ENCODE assay signal across 24 cellular contexts in the genomic region with DNA sequence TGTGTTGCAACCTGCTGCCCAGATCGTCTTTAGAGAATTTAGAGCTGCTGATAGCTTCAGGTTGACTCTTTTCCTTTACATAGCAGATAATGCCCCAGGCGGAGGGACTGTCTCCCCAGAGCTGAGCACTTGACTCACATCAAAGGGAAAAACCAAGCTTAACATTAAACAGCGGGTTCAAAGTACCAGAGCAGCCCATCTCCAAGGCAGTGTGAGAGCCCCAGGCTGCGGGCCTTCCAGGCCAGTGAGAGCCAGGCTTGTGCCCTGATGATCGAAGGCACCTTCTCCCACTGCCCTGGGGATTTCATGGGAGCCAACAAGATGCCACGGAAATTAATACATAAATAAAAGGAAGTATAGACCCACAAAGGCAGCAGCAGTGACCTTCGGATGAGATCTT.
"Had no signal": no experiment of that assay in that cellular context is flagged by ENCODE, and none has a peak within 500 bp of the region (broad histone marks: within the 10 kb centered on the region; RNA-seq: fewer than 3 reads in every experiment).

No MANE protein-coding gene starts in this region.

- H3K36me3 Mint-ChIP-seq: activated CD4-positive, alpha-beta memory T cell treated with anti-CD3 and anti-CD28 coated beads for 36 hours; activated naive CD4-positive, alpha-beta T cell treated with anti-CD3 and anti-CD28 coated beads, Interleukin-2, amount 50 U/mL, for 72 hours; natural killer cell; neural progenitor cell had no signal

- H3K4me1 ChIP-seq: gastroesophageal sphincter, lower lobe of right lung, neural progenitor cell, testis, transverse colon had no signal

- H3K9ac ChIP-seq: neural progenitor cell had no signal

- H3K4me1 Mint-ChIP-seq: activated CD4-positive, alpha-beta T cell treated with anti-CD3 and anti-CD28 coated beads, Interleukin-2, amount 10 ng/mL, durations not matched to agents 24 days and 14 days; activated T-helper 17 cell treated with anti-CD3 and anti-CD28 coated beads, Interleukin-2, amount 50 U/mL, for 72 hours; natural killer cell had no signal

- H3K27me3 ChIP-seq: gastroesophageal sphincter, testis, transverse colon had no signal

- H3K27ac ChIP-seq: gastroesophageal sphincter, lower lobe of right lung, neural progenitor cell, testis, transverse colon, WERI-Rb-1 had no signal

- H3K27ac Mint-ChIP-seq: activated CD4-positive, alpha-beta memory T cell treated with anti-CD3 and anti-CD28 coated beads for 36 hours; activated CD4-positive, alpha-beta T cell treated with anti-CD3 and anti-CD28 coated beads, Interleukin-2, amount 10 ng/mL, durations not matched to agents 24 days and 14 days; activated naive CD4-positive, alpha-beta T cell treated with anti-CD3 and anti-CD28 coated beads, Interleukin-2, amount 50 U/mL, for 72 hours; activated T-helper 17 cell treated with anti-CD3 and anti-CD28 coated beads, Interleukin-2, amount 50 U/mL, for 72 hours; natural killer cell; neural progenitor cell had no signal

- ATAC-seq: activated CD4-positive, CD25-positive, alpha-beta regulatory T cell treated with anti-CD3 and anti-CD28 coated beads, Interleukin-2, amount 50 U/mL, for 24 hours; activated naive CD4-positive, alpha-beta T cell treated with anti-CD3 and anti-CD28 coated beads, Interleukin-2, amount 50 U/mL, for 72 hours; activated T-cell treated with anti-CD3 and anti-CD28 coated beads, Interleukin-2, amount 50 U/mL, for 4 hours; activated T-helper 17 cell treated with anti-CD3 and anti-CD28 coated beads, Interleukin-2, amount 50 U/mL, for 72 hours; gastroesophageal sphincter; left colon; lower lobe of right lung; natural killer cell; stimulated activated naive CD8-positive, alpha-beta T cell treated with anti-CD3 and anti-CD28 coated beads, Interleukin-15, Interleukin-2, amounts not matched to agents 100 U/mL and 50 U/mL, for 24 hours had no signal

- H3K4me2 ChIP-seq: neural progenitor cell had no signal

- H3K4me3 Mint-ChIP-seq: activated CD4-positive, alpha-beta memory T cell treated with anti-CD3 and anti-CD28 coated beads for 36 hours; activated CD4-positive, alpha-beta T cell treated with anti-CD3 and anti-CD28 coated beads, Interleukin-2, amount 10 ng/mL, durations not matched to agents 24 days and 14 days; activated T-cell treated with anti-CD3 and anti-CD28 coated beads, Interleukin-2, amount 50 U/mL, for 4 hours; activated T-helper 17 cell treated with anti-CD3 and anti-CD28 coated beads, Interleukin-2, amount 50 U/mL, for 72 hours; natural killer cell; neural progenitor cell had no signal

- DNase-seq: activated CD4-positive, alpha-beta memory T cell treated with anti-CD3 and anti-CD28 coated beads for 36 hours; activated CD4-positive, alpha-beta T cell treated with anti-CD3 and anti-CD28 coated beads, Interleukin-2, amount 10 ng/mL, durations not matched to agents 24 days and 14 days; activated gamma-delta T cell treated with Interleukin-2 at 50 U/mL for 16 hours; activated T-cell treated with anti-CD3 and anti-CD28 coated beads, Interleukin-2, amount 50 U/mL, for 4 hours; effector memory CD4-positive, alpha-beta T cell; erythroblast; hippocampal formation; kidney; left colon; lower lobe of right lung; mesendoderm; natural killer cell; occipital lobe; right cardiac atrium; stimulated activated CD4-positive, alpha-beta T cell treated with anti-CD3 and anti-CD28 coated beads, Interleukin-2, amount 100 ng/mL, for 48 hours; stimulated activated naive CD8-positive, alpha-beta T cell treated with anti-CD3 and anti-CD28 coated beads, Interleukin-15, Interleukin-2, amounts not matched to agents 100 U/mL and 50 U/mL, for 24 hours; testis; transverse colon; WERI-Rb-1 had no signal

- H3K9me3 ChIP-seq: gastroesophageal sphincter, lower lobe of right lung, testis, transverse colon had no signal

- H3K36me3 ChIP-seq: gastroesophageal sphincter, lower lobe of right lung, neural progenitor cell, transverse colon, WERI-Rb-1 had no signal

- H3K9me3 Mint-ChIP-seq: activated CD4-positive, alpha-beta memory T cell treated with anti-CD3 and anti-CD28 coated beads for 36 hours; activated CD4-positive, alpha-beta T cell treated with anti-CD3 and anti-CD28 coated beads, Interleukin-2, amount 10 ng/mL, durations not matched to agents 24 days and 14 days; activated naive CD4-positive, alpha-beta T cell treated with anti-CD3 and anti-CD28 coated beads, Interleukin-2, amount 50 U/mL, for 72 hours; activated T-cell treated with anti-CD3 and anti-CD28 coated beads, Interleukin-2, amount 50 U/mL, for 4 hours; activated T-helper 17 cell treated with anti-CD3 and anti-CD28 coated beads, Interleukin-2, amount 50 U/mL, for 72 hours; natural killer cell; neural progenitor cell had no signal

- H3K4me3 ChIP-seq: gastroesophageal sphincter, lower lobe of right lung, neural progenitor cell, testis, transverse colon had no signal
